1 cellular context compared by ENCODE assay signal in the genomic region with DNA sequence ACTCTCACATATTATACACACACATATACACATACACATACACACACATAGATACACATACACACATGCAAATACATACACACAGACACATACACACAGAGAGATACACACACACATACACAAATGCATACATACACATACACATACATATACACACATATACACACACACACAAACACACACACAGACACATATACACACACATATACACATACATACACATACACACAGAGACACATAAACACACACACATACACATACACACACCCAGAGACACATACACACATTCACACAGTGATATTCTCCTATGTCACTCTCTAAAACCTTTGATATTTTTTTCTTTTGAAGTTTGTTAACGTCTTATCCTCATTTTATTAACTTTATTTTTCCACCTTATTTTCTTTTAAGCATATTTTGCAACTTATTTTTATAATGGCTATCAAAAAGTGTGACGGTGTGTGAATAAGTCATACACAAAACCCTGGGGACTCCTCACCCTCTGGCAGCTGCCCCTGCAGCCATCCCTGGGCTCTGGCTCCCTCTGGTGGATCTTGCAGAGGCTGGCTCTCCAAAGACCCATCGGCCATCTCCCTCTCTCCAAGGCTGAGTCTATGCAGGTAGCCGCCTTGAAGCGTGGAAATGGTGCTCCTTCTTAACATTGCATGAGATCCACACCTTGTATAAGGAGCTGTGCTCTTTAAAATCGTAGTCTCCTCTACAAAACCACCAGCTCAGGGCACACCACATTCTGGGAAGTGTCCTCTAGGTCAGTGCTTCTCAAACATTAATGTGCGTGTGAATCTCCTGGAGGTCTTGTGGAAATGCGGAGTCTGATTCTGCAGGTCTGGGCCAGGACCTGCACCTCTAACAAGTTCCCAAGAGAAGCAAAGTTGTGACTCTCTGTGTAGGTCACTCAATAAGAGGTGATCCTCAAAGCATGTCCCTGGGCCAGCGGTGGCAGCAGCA.
A peak's percentile ranks its signal among the peaks of the same experiment; 100 is the strongest.
TF ChIP-seq lines count a peak whose summit lies in the region.

No MANE protein-coding gene starts in this region.

TF ChIP-seq in K562, 482 proteins besides CTCF, POLR2A, EP300 and RAD21 (continued from another document):
- TF ChIP-seq, protein P1, sequence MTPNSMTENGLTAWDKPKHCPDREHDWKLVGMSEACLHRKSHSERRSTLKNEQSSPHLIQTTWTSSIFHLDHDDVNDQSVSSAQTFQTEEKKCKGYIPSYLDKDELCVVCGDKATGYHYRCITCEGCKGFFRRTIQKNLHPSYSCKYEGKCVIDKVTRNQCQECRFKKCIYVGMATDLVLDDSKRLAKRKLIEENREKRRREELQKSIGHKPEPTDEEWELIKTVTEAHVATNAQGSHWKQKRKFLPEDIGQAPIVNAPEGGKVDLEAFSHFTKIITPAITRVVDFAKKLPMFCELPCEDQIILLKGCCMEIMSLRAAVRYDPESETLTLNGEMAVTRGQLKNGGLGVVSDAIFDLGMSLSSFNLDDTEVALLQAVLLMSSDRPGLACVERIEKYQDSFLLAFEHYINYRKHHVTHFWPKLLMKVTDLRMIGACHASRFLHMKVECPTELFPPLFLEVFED (CRISPR knock-in tag; conservative IDR thresholded peaks at IDR 0.05): 0 out of 2 replicates have a peak, but pooled peaks have one; percentile 6
- TF ChIP-seq SMC3 (conservative IDR thresholded peaks at IDR 0.05; ENCODE audit: insufficient read depth, low read depth, low read length): peak; percentile 79
